ENCODE assay signal across 25 cellular contexts in the genomic region with DNA sequence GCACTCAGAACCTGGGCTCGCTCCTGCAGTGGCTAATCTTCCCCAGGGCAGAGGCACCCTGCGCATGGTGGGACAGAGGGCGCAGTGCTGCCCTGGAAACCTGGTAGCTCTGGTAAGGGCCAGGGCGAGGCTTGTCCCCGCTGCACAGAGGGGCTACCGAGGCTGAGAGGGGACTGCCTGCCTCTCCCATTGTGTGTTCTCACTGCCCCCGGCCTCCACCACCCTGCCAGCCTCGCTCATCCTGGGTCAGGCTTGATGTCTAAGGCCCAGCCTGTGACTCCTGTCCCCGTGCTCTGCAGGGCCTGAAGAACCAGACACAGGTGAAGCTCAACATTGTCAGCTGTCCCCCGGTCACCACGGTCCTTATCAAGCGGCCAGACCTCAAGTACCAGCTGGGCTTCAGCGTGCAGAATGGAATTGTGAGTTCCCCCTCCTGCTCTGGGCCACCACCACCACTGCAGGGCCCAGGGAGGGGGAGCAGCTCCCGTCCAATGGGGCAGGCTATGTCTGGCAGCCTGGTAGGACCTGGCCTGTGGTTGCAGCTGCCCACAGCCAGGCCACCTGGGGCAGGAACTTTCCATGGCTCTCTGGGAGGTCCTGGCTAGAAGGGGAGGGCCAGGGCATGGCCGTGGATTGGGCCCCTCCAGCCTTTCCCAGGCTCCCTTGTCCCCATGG.
"Had no signal": no experiment of that assay in that cellular context is flagged by ENCODE, and none has a peak within 500 bp of the region (broad histone marks: within the 10 kb centered on the region; RNA-seq: fewer than 3 reads in every experiment).

No MANE protein-coding gene starts in this region.

- H3K9me3 ChIP-seq: esophagus muscularis mucosa, gastroesophageal sphincter, heart left ventricle, prostate gland, right atrium auricular region, sigmoid colon, testis, tibial artery had no signal

- H3K27me3 ChIP-seq: foreskin keratinocyte, right atrium auricular region, testis had no signal

- H3K36me3 ChIP-seq: esophagus muscularis mucosa, gastroesophageal sphincter, heart left ventricle, prostate gland, right atrium auricular region, sigmoid colon, tibial artery had no signal

- H3K4me3 Mint-ChIP-seq: central memory CD8-positive, alpha-beta T cell; naive thymus-derived CD4-positive, alpha-beta T cell; stimulated activated effector memory CD8-positive, alpha-beta T cell treated with anti-CD3 and anti-CD28 coated beads, Interleukin-12 subunit alpha, Interleukin-12 subunit beta, amount 100 ng/mL, for 72 hours; type B pancreatic cell had no signal

- H3K36me3 Mint-ChIP-seq: stimulated activated effector memory CD8-positive, alpha-beta T cell treated with anti-CD3 and anti-CD28 coated beads, Interleukin-12 subunit alpha, Interleukin-12 subunit beta, amount 100 ng/mL, for 72 hours; type B pancreatic cell had no signal

- ATAC-seq: foreskin keratinocyte; gastroesophageal sphincter; heart left ventricle; naive thymus-derived CD4-positive, alpha-beta T cell; stimulated activated effector memory CD8-positive, alpha-beta T cell treated with anti-CD3 and anti-CD28 coated beads, Interleukin-12 subunit alpha, Interleukin-12 subunit beta, amount 100 ng/mL, for 72 hours; stimulated activated naive CD8-positive, alpha-beta T cell treated with anti-CD3 and anti-CD28 coated beads, Interleukin-15, Interleukin-2, amounts not matched to agents 100 U/mL and 50 U/mL, for 24 hours had no signal

- H3K4me3 ChIP-seq: coronary artery, esophagus muscularis mucosa, gastroesophageal sphincter, heart left ventricle, prostate gland, right atrium auricular region, sigmoid colon, testis, tibial artery had no signal

- H3K27ac ChIP-seq: coronary artery, esophagus muscularis mucosa, foreskin keratinocyte, gastroesophageal sphincter, heart left ventricle, prostate gland, right atrium auricular region, sigmoid colon, testis, tibial artery had no signal

- H3K4me1 Mint-ChIP-seq: central memory CD8-positive, alpha-beta T cell; stimulated activated effector memory CD8-positive, alpha-beta T cell treated with anti-CD3 and anti-CD28 coated beads, Interleukin-12 subunit alpha, Interleukin-12 subunit beta, amount 100 ng/mL, for 72 hours had no signal

- H3K27me3 Mint-ChIP-seq: central memory CD8-positive, alpha-beta T cell; naive thymus-derived CD4-positive, alpha-beta T cell; type B pancreatic cell had no signal

- H3K27ac Mint-ChIP-seq: stimulated activated effector memory CD8-positive, alpha-beta T cell treated with anti-CD3 and anti-CD28 coated beads, Interleukin-12 subunit alpha, Interleukin-12 subunit beta, amount 100 ng/mL, for 72 hours; type B pancreatic cell had no signal

- H3K9me3 Mint-ChIP-seq: central memory CD8-positive, alpha-beta T cell; naive thymus-derived CD4-positive, alpha-beta T cell; stimulated activated effector memory CD8-positive, alpha-beta T cell treated with anti-CD3 and anti-CD28 coated beads, Interleukin-12 subunit alpha, Interleukin-12 subunit beta, amount 100 ng/mL, for 72 hours; type B pancreatic cell had no signal

- H3K4me1 ChIP-seq: foreskin keratinocyte, prostate gland had no signal

- DNase-seq: dermis blood vessel endothelial cell; effector memory CD4-positive, alpha-beta T cell; foreskin keratinocyte; hippocampal formation; kidney glomerular epithelial cell; mammary epithelial cell; mesendoderm; midbrain; naive thymus-derived CD4-positive, alpha-beta T cell; sigmoid colon; stimulated activated CD4-positive, alpha-beta T cell treated with anti-CD3 and anti-CD28 coated beads, Interleukin-2, amount 100 ng/mL, for 24 hours; stimulated activated CD4-positive, alpha-beta T cell treated with anti-CD3 and anti-CD28 coated beads, Interleukin-4, amount 100 ng/mL, for 24 hours; stimulated activated naive CD8-positive, alpha-beta T cell treated with anti-CD3 and anti-CD28 coated beads, Interleukin-15, Interleukin-2, amounts not matched to agents 100 U/mL and 50 U/mL, for 24 hours; substantia nigra; testis; tibial artery had no signal
